In genomic region chr11:69510471-69511357, GRCh38 we compare ENCODE assay signal across 16 cellular contexts. TPM values are rescaled to one million over a fixed set of nuclear protein-coding genes. Genes with fewer than 3 reads are reported as not detected.
A peak's percentile ranks its signal among the peaks of the same experiment; 100 is the strongest.
DNase-seq lines count a peak whose midpoint lies in the region; ATAC-seq, FAIRE-seq and TF ChIP-seq lines count a peak whose summit lies in the region.
"Had no signal": no experiment of that assay in that cellular context is flagged by ENCODE, and none has a peak within 500 bp of the region (broad histone marks: within the 10 kb centered on the region; RNA-seq: fewer than 3 reads in every experiment).

No MANE protein-coding gene starts in this region.

- POLR2A ChIA-PET in SK-N-SH (lab: Yijun Ruan, JAX) = interaction anchor here (0.6 kb wide), 1 partner anchor 199 kb away, joined by 3 read pairs; no protein-coding TSS in a partner anchor

- ATAC-seq in GM21723 (IDR thresholded peaks at IDR 0.05; ENCODE audit: unreplicated experiment) = no peak
- ATAC-seq: heart right ventricle had no signal

- H3K27me3 ChIP-seq in SK-N-SH (ENCODE audit: insufficient read depth) (no peaks in the 10 kb centered on the region), smooth muscle cell (ENCODE audit: low read depth) (no peaks in the 10 kb centered on the region)
- H3K27me3 ChIP-seq: heart right ventricle, thyroid gland had no signal

- no peak for TF ChIP-seq RAD21 in SK-N-SH (IDR thresholded peaks at IDR 0.05; ENCODE audit: low read length)

- no peaks in the 10 kb centered on the region for H3F3A ChIP-seq in SK-N-SH (replicated peaks; ENCODE audit: insufficient read depth)
- no peaks in the 10 kb centered on the region for H3F3A ChIP-seq in smooth muscle cell (ENCODE audit: low read depth)

- H3K4me2 ChIP-seq in SK-N-SH (peak overlapping the region; percentile 33; the same call in 1 of the 2 replicates), smooth muscle cell (peak overlapping the region; percentile 35)

- H4K20me1 ChIP-seq in SK-N-SH (ENCODE audit: insufficient read depth) = no peaks in the 10 kb centered on the region
- H4K20me1 ChIP-seq in smooth muscle cell (ENCODE audit: low read depth) = no peaks in the 10 kb centered on the region

- DNase-seq in activated naive CD4-positive, alpha-beta T cell (lab: John Stamatoyannopoulos, UW) = no peak
- no peak for DNase-seq in SK-N-SH
- DNase-seq in fibroblast of mammary gland (ENCODE audit: low read depth) = peak; percentile 62
- DNase-seq in smooth muscle cell (lab: John Stamatoyannopoulos, UW; ENCODE audit: unreplicated experiment) = no peak
- no peak for DNase-seq in cerebellar nuclear complex (lab: John Stamatoyannopoulos, UW)
- no peak for DNase-seq in kidney
- DNase-seq: 8988T; activated T-cell treated with anti-CD3 and anti-CD28 coated beads, Interleukin-2, amount 50 U/mL, for 24 hours; effector CD8-positive, alpha-beta T cell; heart right ventricle had no signal

- H3K9me3 ChIP-seq in SK-N-SH = no peaks in the 10 kb centered on the region
- H3K9me3 ChIP-seq in smooth muscle cell (replicated peaks; ENCODE audit: low read depth) = no peaks in the 10 kb centered on the region
- H3K9me3 ChIP-seq in kidney (ENCODE audit: control insufficient read depth in 1 of 2, low read length in 2 of 2) = no peaks in the 10 kb centered on the region
- H3K9me3 ChIP-seq: Caco-2, thyroid gland had no signal

- H3K27me3 Mint-ChIP-seq in activated naive CD4-positive, alpha-beta T cell treated with anti-CD3 and anti-CD28 coated beads, Interleukin-2, amount 50 U/mL, for 24 hours = no peaks in the 10 kb centered on the region

- H3K4me1 Mint-ChIP-seq in activated naive CD4-positive, alpha-beta T cell treated with anti-CD3 and anti-CD28 coated beads, Interleukin-2, amount 50 U/mL, for 24 hours = peaks cover 7% of the 10 kb centered on the region

- no peak for FAIRE-seq in kidney (lab: Jason Lieb, UNC)

- H3K9ac ChIP-seq in SK-N-SH (no peak overlapping the region), smooth muscle cell (ENCODE audit: low read depth) (no peak overlapping the region), kidney (ENCODE audit: low read length in 2 of 2) (no peak overlapping the region)

- no peak for TF ChIP-seq EP300 in SK-N-SH (IDR thresholded peaks at IDR 0.05; ENCODE audit: borderline replicate concordance in 1 of 2, low read depth in 1 of 2, low read length in 1 of 2)

- H3K4me3 ChIP-seq in SK-N-SH (ENCODE audit: low read depth in 2 of 2, low read length in 1 of 2) = no peak overlapping the region
- no peak overlapping the region for H3K4me3 ChIP-seq in fibroblast of mammary gland (ENCODE audit: control insufficient read depth, low read depth, low read length)
- H3K4me3 ChIP-seq in smooth muscle cell = no peak overlapping the region
- H3K4me3 ChIP-seq in kidney (ENCODE audit: low read length in 2 of 2) = no peak overlapping the region
- H3K4me3 ChIP-seq: heart right ventricle, thyroid gland had no signal

- peaks cover 7% of the 10 kb centered on the region for H3K9me3 Mint-ChIP-seq in activated naive CD4-positive, alpha-beta T cell treated with anti-CD3 and anti-CD28 coated beads, Interleukin-2, amount 50 U/mL, for 24 hours
- H3K9me3 Mint-ChIP-seq: activated T-cell treated with anti-CD3 and anti-CD28 coated beads, Interleukin-2, amount 50 U/mL, for 24 hours had no signal

- H3K36me3 ChIP-seq in SK-N-SH (replicated peaks in 1 of 2; ENCODE audit: control insufficient read depth in 1 of 2, insufficient read depth in 2 of 2, low read length in 1 of 2) = no peaks in the 10 kb centered on the region
- H3K36me3 ChIP-seq in smooth muscle cell (ENCODE audit: low read depth) = no peaks in the 10 kb centered on the region
- no peaks in the 10 kb centered on the region for H3K36me3 ChIP-seq in kidney (ENCODE audit: control insufficient read depth in 1 of 2, insufficient read depth in 2 of 2, low read length in 2 of 2)
- H3K36me3 ChIP-seq: heart right ventricle, thyroid gland had no signal

- H3K9me2 ChIP-seq in SK-N-SH = no peaks in the 10 kb centered on the region

- H3K27ac Mint-ChIP-seq in activated naive CD4-positive, alpha-beta T cell treated with anti-CD3 and anti-CD28 coated beads, Interleukin-2, amount 50 U/mL, for 24 hours = peak overlapping the region; percentile 41
- H3K27ac Mint-ChIP-seq: activated T-cell treated with anti-CD3 and anti-CD28 coated beads, Interleukin-2, amount 50 U/mL, for 24 hours; memory B cell had no signal

- peaks cover 0 to 10% of the 10 kb centered on the region in 2 experiments; a peak in 2 of 4 replicates for H3K4me1 ChIP-seq in SK-N-SH (ENCODE audit: control insufficient read depth in 1 of 2, insufficient read depth in 2 of 2, low read depth in 1 of 2, low read length in 1 of 2)
- peaks cover 3% of the 10 kb centered on the region for H3K4me1 ChIP-seq in smooth muscle cell (ENCODE audit: low read depth)
- no peaks in the 10 kb centered on the region for H3K4me1 ChIP-seq in kidney (ENCODE audit: control insufficient read depth in 1 of 2, insufficient read depth in 1 of 2, low read depth in 1 of 2, low read length in 2 of 2)

- intact Hi-C loops in kidney (cut with DNase I) = no loop called here

- no peak for TF ChIP-seq CTCF in SK-N-SH (IDR thresholded peaks at IDR 0.05)
- no peak for TF ChIP-seq CTCF in fibroblast of mammary gland (conservative IDR thresholded peaks at IDR 0.05; ENCODE audit: control insufficient read depth, insufficient read depth, low read depth, low read length)
- TF ChIP-seq CTCF in smooth muscle cell (IDR thresholded peaks at IDR 0.05; ENCODE audit: borderline replicate concordance, insufficient read depth, poor library complexity, severe bottlenecking) = no peak
- no peak for TF ChIP-seq CTCF in kidney (IDR thresholded peaks at IDR 0.05; ENCODE audit: borderline replicate concordance, extremely low read depth, insufficient read depth)

- 80% methylated on average over 12 of the region's 14 CpGs for WGBS in SK-N-SH (ENCODE audit: low lambda C conversion rate)
- 74% methylated on average over 14 of the region's 14 CpGs for WGBS in smooth muscle cell (ENCODE audit: low lambda C conversion rate)

- H3K79me2 ChIP-seq in SK-N-SH (ENCODE audit: insufficient read depth) (no peaks in the 10 kb centered on the region), smooth muscle cell (ENCODE audit: low read depth) (no peaks in the 10 kb centered on the region)

- H3K27ac ChIP-seq in SK-N-SH (ENCODE audit: low read depth in 2 of 2, low read length in 1 of 2) (no peak overlapping the region), smooth muscle cell (ENCODE audit: low read depth) (no peak overlapping the region), kidney (ENCODE audit: low read depth in 2 of 2, low read length in 2 of 2) (no peak overlapping the region)
- H3K27ac ChIP-seq: heart right ventricle, thyroid gland had no signal

- CTCF ChIA-PET in SK-N-SH (lab: Yijun Ruan, JAX) = no interaction called here

- H3K4me3 Mint-ChIP-seq in activated naive CD4-positive, alpha-beta T cell treated with anti-CD3 and anti-CD28 coated beads, Interleukin-2, amount 50 U/mL, for 24 hours = no peak overlapping the region
- H3K4me3 Mint-ChIP-seq: activated T-cell treated with anti-CD3 and anti-CD28 coated beads, Interleukin-2, amount 50 U/mL, for 24 hours; memory B cell had no signal

- H2AFZ ChIP-seq in SK-N-SH (ENCODE audit: low read depth) (0 out of 2 replicates have a peak overlapping the region, but pooled peaks have one; percentile 16), smooth muscle cell (ENCODE audit: low read depth) (no peak overlapping the region)

- no peaks in the 10 kb centered on the region for H3K36me3 Mint-ChIP-seq in activated naive CD4-positive, alpha-beta T cell treated with anti-CD3 and anti-CD28 coated beads, Interleukin-2, amount 50 U/mL, for 24 hours

TF ChIP-seq in SK-N-SH, 30 proteins besides CTCF, POLR2A, EP300 and RAD21:
- TF ChIP-seq, protein P1, sequence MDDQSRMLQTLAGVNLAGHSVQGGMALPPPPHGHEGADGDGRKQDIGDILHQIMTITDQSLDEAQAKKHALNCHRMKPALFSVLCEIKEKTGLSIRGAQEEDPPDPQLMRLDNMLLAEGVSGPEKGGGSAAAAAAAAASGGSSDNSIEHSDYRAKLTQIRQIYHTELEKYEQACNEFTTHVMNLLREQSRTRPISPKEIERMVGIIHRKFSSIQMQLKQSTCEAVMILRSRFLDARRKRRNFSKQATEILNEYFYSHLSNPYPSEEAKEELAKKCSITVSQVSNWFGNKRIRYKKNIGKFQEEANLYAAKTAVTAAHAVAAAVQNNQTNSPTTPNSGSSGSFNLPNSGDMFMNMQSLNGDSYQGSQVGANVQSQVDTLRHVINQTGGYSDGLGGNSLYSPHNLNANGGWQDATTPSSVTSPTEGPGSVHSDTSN (IDR thresholded peaks at IDR 0.05) = no peak

RNA-seq across cellular contexts. Expression of gene LINC01488, which starts 29.3 kb away (rescaled TPM):
- polyA plus RNA-seq in SK-N-SH (2012; rRNA removed) (not detected in 2 replicates), smooth muscle cell (not detected in 2 replicates), kidney (ENCODE audit: insufficient read depth, low read depth, low replicate concordance) (not detected)
- not detected in 2 replicates for polyA plus RNA-seq in SK-N-SH (2012; cell fraction: cytosol; rRNA removed)
- polyA plus RNA-seq in SK-N-SH (2012; cell fraction: nucleus; rRNA removed) = 0.08 TPM in 1 of 2 replicates, not detected in the other
- total RNA-seq in smooth muscle cell (not detected in 2 replicates), kidney (not detected)
- total RNA-seq: Caco-2, osteocyte, thyroid gland had no signal
